In the genomic region with DNA sequence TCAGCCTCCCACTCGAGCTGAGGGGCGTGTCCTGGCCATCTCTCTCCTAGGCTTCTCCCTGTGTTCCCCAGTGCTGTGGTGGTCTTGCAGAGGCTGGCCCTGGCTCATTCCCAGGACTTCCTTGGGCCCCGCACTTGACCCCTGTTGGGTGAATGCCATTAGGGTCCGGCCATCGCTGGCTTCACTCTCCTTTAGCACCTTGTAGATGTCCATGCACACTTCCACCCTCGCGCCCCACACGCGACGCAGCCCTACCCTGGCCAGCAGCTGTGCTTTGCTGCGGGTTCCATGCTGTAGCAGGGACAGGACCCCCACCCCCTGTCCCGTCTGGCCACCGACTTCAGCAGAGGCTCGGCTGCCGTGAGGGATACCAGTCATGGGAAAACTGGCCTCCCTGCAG, we compare ENCODE assay signal across 20 cellular contexts. TPM values are rescaled to one million over a fixed set of nuclear protein-coding genes. Genes with fewer than 3 reads are reported as not detected.
A peak's percentile ranks its signal among the peaks of the same experiment; 100 is the strongest.
DNase-seq lines count a peak whose midpoint lies in the region; ATAC-seq and TF ChIP-seq lines count a peak whose summit lies in the region.
"Had no signal": no experiment of that assay in that cellular context is flagged by ENCODE, and none has a peak within 500 bp of the region (broad histone marks: within the 10 kb centered on the region; RNA-seq: fewer than 3 reads in every experiment).

No MANE protein-coding gene starts in this region.

- H3K9me3 ChIP-seq in HUES6 (ENCODE audit: control insufficient read depth, insufficient read depth, low read depth, low read length): no peaks in the 10 kb centered on the region
- no peaks in the 10 kb centered on the region for H3K9me3 ChIP-seq in esophagus muscularis mucosa
- H3K9me3 ChIP-seq in gastrocnemius medialis: no peaks in the 10 kb centered on the region
- H3K9me3 ChIP-seq in T-helper 17 cell (ENCODE audit: control insufficient read depth, low read length, poor library complexity, severe bottlenecking): no peaks in the 10 kb centered on the region
- H3K9me3 ChIP-seq: HAP-1, Peyer's patch had no signal

- peak overlapping the region; percentile 33 for H3K27ac Mint-ChIP-seq in activated T-cell treated with anti-CD3 and anti-CD28 coated beads, Interleukin-2, amount 50 U/mL, for 24 hours
- no peak overlapping the region for H3K27ac Mint-ChIP-seq in activated T-cell treated with anti-CD3 and anti-CD28 coated beads, Interleukin-2, amount 50 U/mL, for 72 hours
- no peak overlapping the region for H3K27ac Mint-ChIP-seq in T-helper 17 cell
- H3K27ac Mint-ChIP-seq: activated CD4-positive, alpha-beta T cell treated with anti-CD3 and anti-CD28 coated beads for 36 hours; effector memory CD8-positive, alpha-beta T cell; naive thymus-derived CD4-positive, alpha-beta T cell had no signal

- WGBS in esophagus muscularis mucosa: 82% methylated on average over 14 of the region's 15 CpGs

- H3K27ac ChIP-seq in HUES6 (ENCODE audit: low read depth, low read length): peak overlapping the region; percentile 26; the same call in 1 of the 2 replicates
- H3K27ac ChIP-seq in esophagus muscularis mucosa (replicated peaks in 1 of 4): peak overlapping the region; percentile 38 to 61 (median 52)
- H3K27ac ChIP-seq in gastrocnemius medialis: peak overlapping the region; percentile 71 to 79 (median 73)

- H3K27me3 ChIP-seq in HUES6 (ENCODE audit: control insufficient read depth, insufficient read depth, low read length): no peaks in the 10 kb centered on the region
- no peaks in the 10 kb centered on the region for H3K27me3 ChIP-seq in esophagus muscularis mucosa
- no peaks in the 10 kb centered on the region for H3K27me3 ChIP-seq in gastrocnemius medialis
- H3K27me3 ChIP-seq: Peyer's patch had no signal

- no peak overlapping the region for H3K4me3 Mint-ChIP-seq in activated T-cell treated with anti-CD3 and anti-CD28 coated beads, Interleukin-2, amount 50 U/mL, for 24 hours
- H3K4me3 Mint-ChIP-seq in activated T-cell treated with anti-CD3 and anti-CD28 coated beads, Interleukin-2, amount 50 U/mL, for 72 hours: no peak overlapping the region
- H3K4me3 Mint-ChIP-seq in T-helper 17 cell: no peak overlapping the region
- H3K4me3 Mint-ChIP-seq: activated CD4-positive, alpha-beta T cell treated with anti-CD3 and anti-CD28 coated beads for 36 hours; effector memory CD8-positive, alpha-beta T cell; naive thymus-derived CD4-positive, alpha-beta T cell had no signal

- intact Hi-C loops in esophagus muscularis mucosa (cut with DNase I): no loop called here
- intact Hi-C loops in gastrocnemius medialis (cut with DNase I; ENCODE audit: low total_unique reads): no loop called here

- TF ChIP-seq CTCF in esophagus muscularis mucosa (IDR thresholded peaks at IDR 0.05) (no peak), gastrocnemius medialis (IDR thresholded peaks at IDR 0.05 in 4 of 5, conservative IDR thresholded peaks at IDR 0.05 in 1 of 5) (no peak)

- no peak for ATAC-seq in activated T-cell treated with anti-CD3 and anti-CD28 coated beads, Interleukin-2, amount 50 U/mL, for 72 hours (replicated peaks in 1 of 2)
- ATAC-seq in gastrocnemius medialis (no peak), T-helper 17 cell (no peak)
- ATAC-seq: activated CD4-positive, alpha-beta T cell treated with anti-CD3 and anti-CD28 coated beads for 36 hours; effector memory CD8-positive, alpha-beta T cell; naive thymus-derived CD4-positive, alpha-beta T cell had no signal

- H3K36me3 Mint-ChIP-seq in activated T-cell treated with anti-CD3 and anti-CD28 coated beads, Interleukin-2, amount 50 U/mL, for 24 hours (ENCODE audit: low read depth): peaks cover 95% of the 10 kb centered on the region
- H3K36me3 Mint-ChIP-seq in activated T-cell treated with anti-CD3 and anti-CD28 coated beads, Interleukin-2, amount 50 U/mL, for 72 hours (ENCODE audit: insufficient read depth in 2 of 2): peaks cover under 1 to 26% of the 10 kb centered on the region in 2 donors
- no peaks in the 10 kb centered on the region for H3K36me3 Mint-ChIP-seq in T-helper 17 cell (ENCODE audit: low read depth)

- TF ChIP-seq POLR2A in esophagus muscularis mucosa (IDR thresholded peaks at IDR 0.05; ENCODE audit: low read depth) (no peak), gastrocnemius medialis (IDR thresholded peaks at IDR 0.05) (no peak)

- DNase-seq in activated T-cell treated with anti-CD3 and anti-CD28 coated beads, Interleukin-2, amount 50 U/mL, for 24 hours: no peak
- no peak for DNase-seq in activated T-cell treated with anti-CD3 and anti-CD28 coated beads, Interleukin-2, amount 50 U/mL, for 72 hours
- DNase-seq in esophagus muscularis mucosa (ENCODE audit: extremely low spot score) (no peak), gastrocnemius medialis (no peak), T-helper 17 cell (no peak)
- DNase-seq in activated effector memory CD4-positive, alpha-beta T cell treated with anti-CD3 and anti-CD28 coated beads, Interleukin-2, amount 50 U/mL, for 16 hours: no peak
- no peak for DNase-seq in activated CD8-positive, alpha-beta memory T cell treated with anti-CD3 and anti-CD28 coated beads, Interleukin-2, amount 50 U/mL, for 48 hours
- DNase-seq: activated CD4-positive, alpha-beta T cell treated with anti-CD3 and anti-CD28 coated beads for 36 hours; activated effector memory CD4-positive, alpha-beta T cell treated with Interleukin-2 at 50 U/mL for 16 hours; amniotic stem cell; effector memory CD8-positive, alpha-beta T cell; GF-D8; naive thymus-derived CD4-positive, alpha-beta T cell; NK-92 treated with Interleukin-12 subunit alpha and Interleukin-12 subunit beta, amount 100 ng/mL, for 24 hours; Peyer's patch; stimulated activated CD4-positive, alpha-beta T cell treated with anti-CD3 and anti-CD28 coated beads, Interleukin-4, amount 100 ng/mL, for 4 hours had no signal

- H3K4me3 ChIP-seq in HUES6 (ENCODE audit: low read depth, low read length) (no peak overlapping the region), esophagus muscularis mucosa (no peak overlapping the region), gastrocnemius medialis (no peak overlapping the region)
- H3K4me3 ChIP-seq: HAP-1, Peyer's patch had no signal

- TF ChIP-seq EP300 in esophagus muscularis mucosa (IDR thresholded peaks at IDR 0.05): no peak

- peaks cover 92% of the 10 kb centered on the region for H3K36me3 ChIP-seq in HUES6 (ENCODE audit: control insufficient read depth, insufficient read depth, low read length)
- peaks cover 21 to 85% (median 56%) of the 10 kb centered on the region in 4 donors for H3K36me3 ChIP-seq in esophagus muscularis mucosa
- peaks cover 0 to 24% of the 10 kb centered on the region in 2 donors for H3K36me3 ChIP-seq in gastrocnemius medialis

- no peaks in the 10 kb centered on the region for H3K4me1 Mint-ChIP-seq in activated T-cell treated with anti-CD3 and anti-CD28 coated beads, Interleukin-2, amount 50 U/mL, for 24 hours (ENCODE audit: low read depth)
- no peaks in the 10 kb centered on the region for H3K4me1 Mint-ChIP-seq in activated T-cell treated with anti-CD3 and anti-CD28 coated beads, Interleukin-2, amount 50 U/mL, for 72 hours (ENCODE audit: low read depth)
- no peaks in the 10 kb centered on the region for H3K4me1 Mint-ChIP-seq in T-helper 17 cell
- H3K4me1 Mint-ChIP-seq: activated CD4-positive, alpha-beta T cell treated with anti-CD3 and anti-CD28 coated beads for 36 hours; CD14-positive monocyte; naive thymus-derived CD4-positive, alpha-beta T cell had no signal

- H3K27me3 Mint-ChIP-seq in activated T-cell treated with anti-CD3 and anti-CD28 coated beads, Interleukin-2, amount 50 U/mL, for 24 hours: no peaks in the 10 kb centered on the region
- H3K27me3 Mint-ChIP-seq in activated T-cell treated with anti-CD3 and anti-CD28 coated beads, Interleukin-2, amount 50 U/mL, for 72 hours (ENCODE audit: low read depth): no peaks in the 10 kb centered on the region
- H3K27me3 Mint-ChIP-seq in T-helper 17 cell: no peaks in the 10 kb centered on the region
- H3K27me3 Mint-ChIP-seq: activated CD4-positive, alpha-beta T cell treated with anti-CD3 and anti-CD28 coated beads for 36 hours; effector memory CD8-positive, alpha-beta T cell; naive thymus-derived CD4-positive, alpha-beta T cell; progenitor cell of endocrine pancreas had no signal

- in situ Hi-C loops in gastrocnemius medialis (cut with MboI; ENCODE audit: low sequenced_read_pairs in 4 of 4): no loop called here

- H3K4me1 ChIP-seq in HUES6 (ENCODE audit: control insufficient read depth, insufficient read depth, low read length) (peaks cover 10% of the 10 kb centered on the region; the same call in 1 of the 2 replicates), esophagus muscularis mucosa (peaks cover 15 to 26% (median 19%) of the 10 kb centered on the region in 4 donors), gastrocnemius medialis (peaks cover 17 to 21% of the 10 kb centered on the region in 2 donors)
- H3K4me1 ChIP-seq: HAP-1, Peyer's patch had no signal

- H3K9me3 Mint-ChIP-seq in activated T-cell treated with anti-CD3 and anti-CD28 coated beads, Interleukin-2, amount 50 U/mL, for 24 hours: no peaks in the 10 kb centered on the region
- H3K9me3 Mint-ChIP-seq in activated T-cell treated with anti-CD3 and anti-CD28 coated beads, Interleukin-2, amount 50 U/mL, for 72 hours: no peaks in the 10 kb centered on the region
- H3K9me3 Mint-ChIP-seq: effector memory CD8-positive, alpha-beta T cell had no signal

- H3K9ac ChIP-seq in HUES6 (ENCODE audit: low read length): no peak overlapping the region

RNA-seq across cellular contexts. Expression of gene PITRM1, which starts 46.3 kb away (rescaled TPM):
- 10 to 100 TPM; 76.7 to 79.9 TPM for total RNA-seq in activated T-cell treated with anti-CD3 and anti-CD28 coated beads, Interleukin-2, amount 50 U/mL, for 72 hours
- total RNA-seq in esophagus muscularis mucosa (100 to 1,000 TPM in 1 of 4 donors, 10 to 100 TPM in 3; 75.5 to 103 (median 84.9) TPM), gastrocnemius medialis (100 to 1,000 TPM in 1 of 4 donors, 10 to 100 TPM in 3; 81.9 to 123 (median 90.2) TPM), T-helper 17 cell (10 to 100 TPM; 61.3 to 79.1 TPM)

RNA-seq across cellular contexts. Expression of gene PFKP, which starts 58.9 kb away (rescaled TPM):
- 100 to 1,000 TPM in 1 of 2 donors, 10 to 100 TPM in 1; 85.2 to 105 TPM for total RNA-seq in activated T-cell treated with anti-CD3 and anti-CD28 coated beads, Interleukin-2, amount 50 U/mL, for 72 hours
- total RNA-seq in esophagus muscularis mucosa (100 to 1,000 TPM in 3 of 4 donors, 10 to 100 TPM in 1; 90.8 to 255 (median 112) TPM), gastrocnemius medialis (100 to 1,000 TPM in 1 of 4 donors, 10 to 100 TPM in 3; 21.3 to 171 (median 38.9) TPM), T-helper 17 cell (100 to 1,000 TPM in 1 of 2 donors, 10 to 100 TPM in 1; 76.9 to 106 TPM)
